27 cellular contexts compared by ENCODE assay signal in genomic region chr1:185931438-185931837, GRCh38.
"Had no signal": no experiment of that assay in that cellular context is flagged by ENCODE, and none has a peak within 500 bp of the region (broad histone marks: within the 10 kb centered on the region; RNA-seq: fewer than 3 reads in every experiment).

No MANE protein-coding gene starts in this region.

- H3K79me2 ChIP-seq: hepatocyte, parathyroid adenoma had no signal

- H3K27me3 Mint-ChIP-seq: stimulated activated memory B cell treated with anti-CD40 and anti-IgM and Interleukin-4, amounts not matched to agents 10 μg/mL and 1 μg/mL and 100 μg/mL, for 72 hours; type B pancreatic cell had no signal

- H3K36me3 ChIP-seq: lower lobe of right lung, right lobe of liver, tibial nerve, vagina had no signal

- H3K9me3 Mint-ChIP-seq: mesothelial cell of epicardium; natural killer cell treated with Interleukin-12 subunit alpha and Interleukin-12 subunit beta and Interleukin-15 and Interleukin-18, amount 100 ng/mL, for 72 hours; neural crest cell; stimulated activated memory B cell treated with anti-CD40 and anti-IgM and Interleukin-4, amounts not matched to agents 10 μg/mL and 1 μg/mL and 100 μg/mL, for 72 hours; stimulated activated naive CD8-positive, alpha-beta T cell treated with anti-CD3 and anti-CD28 coated beads, Interleukin-15, amount 100 ng/mL, for 72 hours; type B pancreatic cell had no signal

- DNase-seq: heart right ventricle; kidney glomerular epithelial cell; left cardiac atrium; lower lobe of right lung; mammary epithelial cell; mesendoderm; naive thymus-derived CD4-positive, alpha-beta T cell; nucleus accumbens; psoas muscle; right lobe of liver; stimulated activated CD4-positive, alpha-beta T cell treated with anti-CD3 and anti-CD28 coated beads, Interleukin-1b, Interleukin-23, amount 100 ng/mL, for 48 hours; stimulated activated CD4-positive, alpha-beta T cell treated with anti-CD3 and anti-CD28 coated beads, Interleukin-2, amount 100 ng/mL, for 48 hours; stimulated activated CD4-positive, alpha-beta T cell treated with anti-CD3 and anti-CD28 coated beads, Interleukin-4, amount 100 ng/mL, for 4 hours; stimulated activated CD8-positive, alpha-beta memory T cell treated with anti-CD3 and anti-CD28 coated beads, Interleukin-4, amount 100 ng/mL, for 48 hours; stimulated activated naive CD4-positive, alpha-beta T cell treated with Interleukin-2 at 50 U/mL for 16 hours; stimulated activated naive CD8-positive, alpha-beta T cell treated with anti-CD3 and anti-CD28 coated beads, Interleukin-15, amount 100 ng/mL, for 72 hours; substantia nigra had no signal

- H2AFZ ChIP-seq: hepatocyte, parathyroid adenoma had no signal

- H3K4me3 ChIP-seq: heart right ventricle, hepatocyte, lower lobe of right lung, psoas muscle, right lobe of liver, smooth muscle cell, tibial nerve, vagina had no signal

- H3K36me3 Mint-ChIP-seq: naive thymus-derived CD4-positive, alpha-beta T cell; natural killer cell treated with Interleukin-12 subunit alpha and Interleukin-12 subunit beta and Interleukin-15 and Interleukin-18, amount 100 ng/mL, for 72 hours; stimulated activated memory B cell treated with anti-CD40 and anti-IgM and Interleukin-4, amounts not matched to agents 10 μg/mL and 1 μg/mL and 100 μg/mL, for 72 hours; type B pancreatic cell had no signal

- H3K27ac ChIP-seq: heart right ventricle, hepatocyte, lower lobe of right lung, parathyroid adenoma, psoas muscle, right lobe of liver, tibial nerve, vagina had no signal

- H3K4me3 Mint-ChIP-seq: mesothelial cell of epicardium; naive thymus-derived CD4-positive, alpha-beta T cell; natural killer cell treated with Interleukin-12 subunit alpha and Interleukin-12 subunit beta and Interleukin-15 and Interleukin-18, amount 100 ng/mL, for 72 hours; neural crest cell; stimulated activated memory B cell treated with anti-CD40 and anti-IgM and Interleukin-4, amounts not matched to agents 10 μg/mL and 1 μg/mL and 100 μg/mL, for 72 hours; stimulated activated naive CD8-positive, alpha-beta T cell treated with anti-CD3 and anti-CD28 coated beads, Interleukin-15, amount 100 ng/mL, for 72 hours; type B pancreatic cell had no signal

- H3K9ac ChIP-seq: parathyroid adenoma had no signal

- H3K27me3 ChIP-seq: heart right ventricle, hepatocyte, right lobe of liver, tibial nerve, vagina had no signal

- H3K27ac Mint-ChIP-seq: mesothelial cell of epicardium; naive thymus-derived CD4-positive, alpha-beta T cell; natural killer cell treated with Interleukin-12 subunit alpha and Interleukin-12 subunit beta and Interleukin-15 and Interleukin-18, amount 100 ng/mL, for 72 hours; stimulated activated memory B cell treated with anti-CD40 and anti-IgM and Interleukin-4, amounts not matched to agents 10 μg/mL and 1 μg/mL and 100 μg/mL, for 72 hours; stimulated activated naive CD8-positive, alpha-beta T cell treated with anti-CD3 and anti-CD28 coated beads, Interleukin-15, amount 100 ng/mL, for 72 hours; type B pancreatic cell had no signal

- H3K4me2 ChIP-seq: hepatocyte, smooth muscle cell had no signal

- H3K4me1 ChIP-seq: parathyroid adenoma, psoas muscle, vagina had no signal

- H3K9me3 ChIP-seq: heart right ventricle, lower lobe of right lung, psoas muscle, right lobe of liver, tibial nerve, vagina had no signal

- H3K4me1 Mint-ChIP-seq: naive thymus-derived CD4-positive, alpha-beta T cell; neural crest cell; stimulated activated naive CD8-positive, alpha-beta T cell treated with anti-CD3 and anti-CD28 coated beads, Interleukin-15, amount 100 ng/mL, for 72 hours had no signal
